17 cellular contexts compared by ENCODE assay signal in the genomic region with DNA sequence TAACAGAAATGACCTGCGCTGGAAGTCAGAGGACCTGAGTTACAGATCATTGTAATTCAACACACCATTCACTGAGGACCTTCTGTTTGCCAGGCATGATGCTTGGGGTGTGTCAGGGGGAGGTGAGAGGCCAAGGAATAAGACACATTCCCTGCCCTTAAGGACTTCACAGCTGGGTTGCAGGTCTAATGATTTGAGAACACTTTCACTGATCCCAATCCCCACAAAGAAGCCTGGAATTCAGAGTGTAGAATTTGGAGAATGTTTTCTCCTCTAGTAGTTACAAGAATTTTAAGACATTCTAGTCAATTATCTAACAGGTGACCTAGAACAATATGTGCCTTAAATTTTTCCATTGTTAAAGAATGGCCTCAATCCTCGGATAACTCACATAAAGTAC.
"Had no signal": no experiment of that assay in that cellular context is flagged by ENCODE, and none has a peak within 500 bp of the region (broad histone marks: within the 10 kb centered on the region; RNA-seq: fewer than 3 reads in every experiment).

No MANE protein-coding gene starts in this region.

- H3K4me1 Mint-ChIP-seq: naive thymus-derived CD4-positive, alpha-beta T cell had no signal

- DNase-seq: colonic mucosa; dermis blood vessel endothelial cell; heart left ventricle; hypothalamus; left colon; left ventricle myocardium superior; naive thymus-derived CD4-positive, alpha-beta T cell; nephron progenitor cell; ovary; right cardiac atrium; small intestine; stimulated activated CD4-positive, alpha-beta T cell treated with anti-CD3 and anti-CD28 coated beads, Interleukin-12 subunit alpha, Interleukin-12 subunit beta, amount 100 ng/mL, for 4 hours; stimulated activated naive CD4-positive, alpha-beta T cell; stomach; substantia nigra had no signal

- H3K36me3 ChIP-seq: colonic mucosa, heart left ventricle, ovary, stomach, thoracic aorta had no signal

- H3K9me3 ChIP-seq: colonic mucosa, ovary, stomach, thoracic aorta had no signal

- H3K4me3 ChIP-seq: colonic mucosa, heart left ventricle, lung, ovary, stomach, thoracic aorta had no signal

- H3K4me1 ChIP-seq: colonic mucosa had no signal

- H3K4me3 Mint-ChIP-seq: naive thymus-derived CD4-positive, alpha-beta T cell; nephron progenitor cell had no signal

- H3K27ac Mint-ChIP-seq: naive thymus-derived CD4-positive, alpha-beta T cell; nephron progenitor cell had no signal

- H3K27ac ChIP-seq: colonic mucosa, heart left ventricle, ovary, stomach, thoracic aorta had no signal

- ATAC-seq: heart left ventricle; left colon; left ventricle myocardium superior; naive thymus-derived CD4-positive, alpha-beta T cell; right cardiac atrium had no signal

- H3K27me3 ChIP-seq: colonic mucosa, heart left ventricle, ovary, stomach had no signal
